ENCODE assay signal across 22 cellular contexts in genomic region chr3:178765472-178765871, GRCh38.
DNase-seq lines count a peak whose midpoint lies in the region; ATAC-seq, FAIRE-seq and TF ChIP-seq lines count a peak whose summit lies in the region.
"Had no signal": no experiment of that assay in that cellular context is flagged by ENCODE, and none has a peak within 500 bp of the region (broad histone marks: within the 10 kb centered on the region; RNA-seq: fewer than 3 reads in every experiment).

No MANE protein-coding gene starts in this region.

- no peaks in the 10 kb centered on the region for H3K27me3 ChIP-seq in HepG2 (ENCODE audit: control insufficient read depth in 1 of 2, insufficient read depth in 2 of 2, low read length in 2 of 2)
- H3K27me3 ChIP-seq in right lobe of liver: no peaks in the 10 kb centered on the region
- H3K27me3 ChIP-seq: BLaER1 treated with 17β-estradiol and CSF1 and Interleukin-3, amounts not matched to agents 10 nM and 100 nM had no signal

- H4K20me1 ChIP-seq in HepG2 (ENCODE audit: insufficient read depth, low read length): no peaks in the 10 kb centered on the region
- H4K20me1 ChIP-seq: BLaER1 treated with 17β-estradiol and CSF1 and Interleukin-3, amounts not matched to agents 10 nM and 100 nM had no signal

- H3K4me3 ChIP-seq in HepG2 (replicated peaks in 1 of 3; ENCODE audit: insufficient read depth in 1 of 3, low read depth in 2 of 3, low read length in 3 of 3) (no peak overlapping the region), right lobe of liver (no peak overlapping the region)
- H3K4me3 ChIP-seq: A549; BLaER1 treated with 17β-estradiol and CSF1 and Interleukin-3, amounts not matched to agents 10 nM and 100 nM; GM12878 had no signal

- no peak for DNase-seq in HepG2 (ENCODE audit: low spot score)
- no peak for DNase-seq in right lobe of liver
- DNase-seq in glutamatergic neuron: no peak
- DNase-seq in NK-92 (lab: John Stamatoyannopoulos, UW; ENCODE audit: unreplicated experiment): no peak
- no peak for DNase-seq in RKO (ENCODE audit: low spot score)
- DNase-seq: AML-193; Caco-2; Calu3; CD4-positive, alpha-beta T cell; CD8-positive, alpha-beta T cell; DND-41; EL; GDM1 had no signal

- no peaks in the 10 kb centered on the region for H3K36me3 Mint-ChIP-seq in glutamatergic neuron (ENCODE audit: unreplicated experiment)
- H3K36me3 Mint-ChIP-seq: CD8-positive, alpha-beta T cell had no signal

- peaks cover 3% of the 10 kb centered on the region for H3K4me1 Mint-ChIP-seq in glutamatergic neuron (ENCODE audit: low read depth, unreplicated experiment)
- H3K4me1 Mint-ChIP-seq: B cell had no signal

- CTCF ChIA-PET in HepG2 (lab: Yijun Ruan, JAX; ENCODE audit: low intra/inter-chr PET ratio, low total read pairs): no interaction called here

- no peak overlapping the region for H2AFZ ChIP-seq in HepG2 (ENCODE audit: low read length)

- 39% methylated on average over 6 of the region's 6 CpGs for WGBS in HepG2 (ENCODE audit: low lambda C conversion rate)
- WGBS in right lobe of liver (ENCODE audit: insufficient coverage, low coverage, low lambda C conversion rate, missing lambda C conversion rate): 54% methylated on average over 5 of the region's 6 CpGs

- no peak overlapping the region for H3K4me3 Mint-ChIP-seq in glutamatergic neuron (ENCODE audit: unreplicated experiment)
- H3K4me3 Mint-ChIP-seq: B cell; CD4-positive, alpha-beta T cell; CD8-positive, alpha-beta T cell had no signal

- intact Hi-C loops in HepG2 (cut with micrococcal nuclease; ENCODE audit: unreplicated experiment): loop anchor here (10.0 kb wide), 1 partner anchor 331 kb away; no protein-coding TSS in a partner anchor
- intact Hi-C loops in right lobe of liver (cut with DNase I): no loop called here

- no peak for TF ChIP-seq POLR2A in HepG2 (IDR thresholded peaks at IDR 0.05; ENCODE audit: insufficient read depth in 1 of 2, low read depth in 2 of 2, low read length in 2 of 2)
- TF ChIP-seq POLR2A in right lobe of liver (IDR thresholded peaks at IDR 0.05): no peak

- no peaks in the 10 kb centered on the region for H3K4me1 ChIP-seq in HepG2 (ENCODE audit: insufficient read depth, low read length)
- H3K4me1 ChIP-seq in right lobe of liver: no peaks in the 10 kb centered on the region
- H3K4me1 ChIP-seq: A549; BLaER1 treated with 17β-estradiol and CSF1 and Interleukin-3, amounts not matched to agents 10 nM and 100 nM; Caco-2 had no signal

- H3K27ac ChIP-seq in HepG2 (ENCODE audit: extremely low read length, insufficient read depth, low read length): no peak overlapping the region
- H3K27ac ChIP-seq in right lobe of liver: no peak overlapping the region
- H3K27ac ChIP-seq: 22Rv1; A549; BLaER1 treated with 17β-estradiol and CSF1 and Interleukin-3, amounts not matched to agents 10 nM and 100 nM; C4-2B had no signal

- TF ChIP-seq EP300 in HepG2 (IDR thresholded peaks at IDR 0.05; ENCODE audit: low read depth in 2 of 2, low read length in 2 of 2): no peak
- no peak for TF ChIP-seq EP300 in HepG2 (CRISPR knock-in tag; IDR thresholded peaks at IDR 0.05; ENCODE audit: borderline replicate concordance)

- H3K9ac ChIP-seq in HepG2 (ENCODE audit: insufficient read depth, low read depth, low read length): no peak overlapping the region
- H3K9ac ChIP-seq: BLaER1 treated with 17β-estradiol and CSF1 and Interleukin-3, amounts not matched to agents 10 nM and 100 nM had no signal

- peaks cover 2% of the 10 kb centered on the region for H3K9me3 Mint-ChIP-seq in glutamatergic neuron (ENCODE audit: unreplicated experiment)
- H3K9me3 Mint-ChIP-seq: CD4-positive, alpha-beta T cell; CD8-positive, alpha-beta T cell had no signal

- in situ Hi-C loops in HepG2 (cut with HindIII; ENCODE audit: extremely low pct_ligation_motif_present, low pct_unique_long_range_greater_than_20kb): no loop called here

- no peak for TF ChIP-seq CTCF in HepG2 (CRISPR knock-in tag; IDR thresholded peaks at IDR 0.05)
- no peak for TF ChIP-seq CTCF in right lobe of liver (IDR thresholded peaks at IDR 0.05)
- no peak for TF ChIP-seq CTCF in glutamatergic neuron (IDR thresholded peaks at IDR 0.05; ENCODE audit: partially characterized antibody, unreplicated experiment)

- POLR2A ChIA-PET in HepG2 (lab: Yijun Ruan, JAX): no interaction called here

- no peak for ATAC-seq in HepG2
- ATAC-seq in right lobe of liver: no peak
- ATAC-seq: A549; CD8-positive, alpha-beta T cell; GM12878 had no signal

- H3K9me3 ChIP-seq in HepG2 (ENCODE audit: low read length): no peaks in the 10 kb centered on the region
- H3K9me3 ChIP-seq in right lobe of liver: no peaks in the 10 kb centered on the region
- H3K9me3 ChIP-seq: A549; BLaER1 treated with 17β-estradiol and CSF1 and Interleukin-3, amounts not matched to agents 10 nM and 100 nM; Caco-2 had no signal

- peak overlapping the region; percentile 19 for H3K27ac Mint-ChIP-seq in glutamatergic neuron (ENCODE audit: unreplicated experiment)
- H3K27ac Mint-ChIP-seq: B cell; CD4-positive, alpha-beta T cell; CD8-positive, alpha-beta T cell had no signal

- H3K36me3 ChIP-seq in HepG2 (replicated peaks in 1 of 2; ENCODE audit: control insufficient read depth in 1 of 2, insufficient read depth in 2 of 2, low read length in 2 of 2): no peaks in the 10 kb centered on the region
- no peaks in the 10 kb centered on the region for H3K36me3 ChIP-seq in right lobe of liver
- H3K36me3 ChIP-seq: BLaER1 treated with 17β-estradiol and CSF1 and Interleukin-3, amounts not matched to agents 10 nM and 100 nM had no signal

- FAIRE-seq in HepG2 (lab: Jason Lieb, UNC): no peak
- FAIRE-seq: A549, D721Med, GM12878, GM12892, GM19239 had no signal

- BruUV-seq in HepG2 (replicated peaks; lab: Mats Ljungman, UMichigan): no TSS peak

- no peaks in the 10 kb centered on the region for H3K27me3 Mint-ChIP-seq in glutamatergic neuron (ENCODE audit: unreplicated experiment)
- H3K27me3 Mint-ChIP-seq: CD4-positive, alpha-beta T cell had no signal

- TF ChIP-seq RAD21 in HepG2 (CRISPR knock-in tag; IDR thresholded peaks at IDR 0.05): no peak

- no peak overlapping the region for H3K4me2 ChIP-seq in HepG2 (ENCODE audit: low read depth, low read length)
- H3K4me2 ChIP-seq: A549; BLaER1 treated with 17β-estradiol and CSF1 and Interleukin-3, amounts not matched to agents 10 nM and 100 nM had no signal

- no peaks in the 10 kb centered on the region for H3K79me2 ChIP-seq in HepG2 (ENCODE audit: insufficient read depth, low read length)

TF ChIP-seq in HepG2, 621 proteins besides CTCF, POLR2A, EP300 and RAD21:
- TF ChIP-seq SOX6 (IDR thresholded peaks at IDR 0.05): no peak
- no peak for TF ChIP-seq SOX6 (CRISPR knock-in tag; IDR thresholded peaks at IDR 0.05)
- TF ChIP-seq MNT (IDR thresholded peaks at IDR 0.05): peak; percentile 92
TF ChIP-seq in HepG2: peak in this region for 1.
